ENCODE assay signal across 8 cellular contexts in genomic region chr18:3623769-3624545, GRCh38.
A peak's percentile ranks its signal among the peaks of the same experiment; 100 is the strongest.
DNase-seq lines count a peak whose midpoint lies in the region; ATAC-seq and TF ChIP-seq lines count a peak whose summit lies in the region.

No MANE protein-coding gene starts in this region.

- peaks cover 40% of the 10 kb centered on the region for H3K4me1 Mint-ChIP-seq in brain

- TF ChIP-seq CTCF in brain (conservative IDR thresholded peaks at IDR 0.05) (no peak), spleen (IDR thresholded peaks at IDR 0.05 in 8 of 11, conservative IDR thresholded peaks at IDR 0.05 in 3 of 11) (no peak)

- H3K36me3 ChIP-seq in spleen, result no peaks in the 10 kb centered on the region

- peak overlapping the region; percentile 10 to 85 (median 76) for H3K27ac ChIP-seq in spleen

- H3K27ac Mint-ChIP-seq in brain, result peak overlapping the region; percentile 80 to 98 (median 92)

- DNase-seq in Daoy (ENCODE audit: low read depth) (peak; percentile 95), OCI-M1 (lab: John Stamatoyannopoulos, UW) (peak; percentile 99), inferior parietal cortex (ENCODE audit: extremely low spot score) (peak; percentile 59), spleen (no peak), GDM1 (lab: John Stamatoyannopoulos, UW) (no peak)

- H3K36me3 Mint-ChIP-seq in brain, result no peaks in the 10 kb centered on the region

- H3K9me3 ChIP-seq in spleen, result no peaks in the 10 kb centered on the region

- ATAC-seq in HG03469 (IDR thresholded peaks at IDR 0.05; ENCODE audit: unreplicated experiment) (no peak), HG02759 (IDR thresholded peaks at IDR 0.05; ENCODE audit: unreplicated experiment) (no peak)

- H3K27me3 Mint-ChIP-seq in brain, result no peaks in the 10 kb centered on the region

- H3K4me1 ChIP-seq in spleen, result peaks cover 4 to 27% (median 12%) of the 10 kb centered on the region in 6 donors

- H3K27me3 ChIP-seq in spleen (replicated peaks in 1 of 7), result no peaks in the 10 kb centered on the region

- no peak for TF ChIP-seq POLR2A in spleen (IDR thresholded peaks at IDR 0.05)

- intact Hi-C loops in spleen (cut with DNase I; ENCODE audit: low total_unique reads), result no loop called here

- 53 to 79% (median 66%) methylated on average over 27 to 30 of the region's 30 CpGs for WGBS in spleen, 5 donors

- H3K4me3 ChIP-seq in spleen, result no peak overlapping the region

- H3K4me3 Mint-ChIP-seq in brain, result peak overlapping the region in 4 of 5 experiments; percentile 24 to 62 (median 43)

- no peaks in the 10 kb centered on the region for H3K9me3 Mint-ChIP-seq in brain

Comparison
In these comparisons a context has a peak if more than half of its experiments do, and no peak if none do; other contexts are left out.
1. DNase-seq: peak in Daoy (single experiment), OCI-M1 (single experiment) and inferior parietal cortex (single experiment); none in spleen (single experiment) and GDM1 (single experiment).